8 cellular contexts compared by ENCODE assay signal in the genomic region with DNA sequence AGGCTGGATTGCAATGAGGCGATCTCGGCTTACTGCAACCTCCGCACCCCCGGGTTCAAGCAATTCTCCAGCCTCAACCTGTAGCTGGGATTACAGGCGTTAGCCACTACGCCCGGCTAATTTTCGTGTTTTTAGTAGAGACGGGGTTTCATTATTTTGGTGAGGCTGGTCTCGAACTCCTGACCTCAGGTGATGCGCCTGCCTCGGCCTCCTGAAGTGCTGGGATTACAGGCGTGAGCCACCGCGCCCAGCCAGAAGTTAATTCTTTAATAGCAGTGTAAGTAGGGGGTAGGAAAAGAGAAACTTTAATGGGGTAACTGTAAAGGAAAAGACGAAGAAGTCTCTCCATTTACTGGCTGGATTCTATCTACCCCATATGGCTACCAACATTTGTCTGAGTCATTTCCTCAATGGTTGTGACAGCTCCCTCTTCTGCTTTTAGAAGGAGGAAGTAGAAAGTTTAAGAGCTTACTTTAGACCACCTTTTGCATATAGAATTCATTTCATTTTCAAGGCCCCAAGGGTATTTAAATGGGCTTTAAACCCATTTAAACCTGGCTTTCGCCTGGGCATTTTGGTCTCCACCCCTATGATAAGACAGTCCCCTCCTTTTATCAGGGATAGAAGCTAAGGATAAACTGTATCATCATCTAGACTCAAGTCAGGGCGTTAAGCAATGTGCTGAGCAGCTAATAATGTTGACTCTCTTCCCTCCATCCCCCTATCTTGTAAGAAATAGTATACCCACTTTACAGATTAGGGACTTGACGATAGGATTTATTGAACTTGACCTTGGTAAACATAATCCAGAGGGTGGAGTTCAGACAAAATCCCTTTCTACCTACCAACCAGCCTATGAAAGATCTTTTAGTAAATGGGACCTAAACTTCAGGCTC. TPM values are rescaled to one million over a fixed set of nuclear protein-coding genes. Genes with fewer than 3 reads are reported as not detected.
DNase-seq lines count a peak whose midpoint lies in the region; ATAC-seq and TF ChIP-seq lines count a peak whose summit lies in the region.

No MANE protein-coding gene starts in this region.

- no peaks in the 10 kb centered on the region for H3K27me3 ChIP-seq in GM06990 (replicated peaks; ENCODE audit: control insufficient read depth, insufficient read depth, low read length)
- no peaks in the 10 kb centered on the region for H3K27me3 ChIP-seq in iPS DF 6.9 (ENCODE audit: control insufficient read depth, insufficient read depth, low read length)

- POLR2A ChIA-PET in activated CD8-positive, alpha-beta T cell treated with anti-CD3 and anti-CD28 coated beads, Interleukin-2, amount 10 ng/mL, durations not matched to agents 7 days and 5 days (lab: Charles Lee): interaction anchor here (0.6 to 9.1 kb wide), 20 partner anchors 10 to 849 kb away, joined by 3 to 95 read pairs (median 5); a partner anchor contains a TSS

- WGBS in iPS DF 6.9 (ENCODE audit: insufficient coverage, insufficient read length): no CpG with 5 or more reads among the region's 19 CpGs

- H3K4me1 Mint-ChIP-seq in activated CD8-positive, alpha-beta T cell treated with anti-CD3 and anti-CD28 coated beads, Interleukin-2, amount 10 ng/mL, durations not matched to agents 7 days and 5 days (ENCODE audit: low read depth): peaks cover 43% of the 10 kb centered on the region
- peaks cover 64% of the 10 kb centered on the region for H3K4me1 Mint-ChIP-seq in stimulated activated naive CD8-positive, alpha-beta T cell treated with anti-CD3 and anti-CD28 coated beads, Interleukin-15, Interleukin-2, amounts not matched to agents 100 ng/mL and 50 ng/mL, for 24 hours (ENCODE audit: low read depth)

- ATAC-seq in HG02973 (IDR thresholded peaks at IDR 0.05; ENCODE audit: unreplicated experiment) (peak; percentile 22), HG02623 (IDR thresholded peaks at IDR 0.05; ENCODE audit: unreplicated experiment) (no peak)
- no peak for ATAC-seq in activated CD8-positive, alpha-beta T cell treated with anti-CD3 and anti-CD28 coated beads, Interleukin-2, amount 10 ng/mL, durations not matched to agents 7 days and 5 days

- H3K27ac ChIP-seq in iPS DF 6.9 (ENCODE audit: low read length): no peak overlapping the region

- H3K36me3 ChIP-seq in GM06990 (ENCODE audit: control insufficient read depth, insufficient read depth, low read length): peaks cover 6% of the 10 kb centered on the region
- no peaks in the 10 kb centered on the region; the same call in 1 of the 2 replicates for H3K36me3 ChIP-seq in iPS DF 6.9 (ENCODE audit: control insufficient read depth, insufficient read depth, low read length)

- TF ChIP-seq CTCF in GM06990 (IDR thresholded peaks at IDR 0.05; ENCODE audit: insufficient read depth, low read length, poor library complexity, severe bottlenecking): no peak

- no peaks in the 10 kb centered on the region for H3K27me3 Mint-ChIP-seq in activated CD8-positive, alpha-beta T cell treated with anti-CD3 and anti-CD28 coated beads, Interleukin-2, amount 10 ng/mL, durations not matched to agents 7 days and 5 days (ENCODE audit: low read depth)
- H3K27me3 Mint-ChIP-seq in stimulated activated naive CD8-positive, alpha-beta T cell treated with anti-CD3 and anti-CD28 coated beads, Interleukin-15, Interleukin-2, amounts not matched to agents 100 ng/mL and 50 ng/mL, for 24 hours: no peaks in the 10 kb centered on the region

- CTCF ChIA-PET in activated CD8-positive, alpha-beta T cell treated with anti-CD3 and anti-CD28 coated beads, Interleukin-2, amount 10 ng/mL, durations not matched to agents 7 days and 5 days (lab: Charles Lee): interaction anchor here (0.6 to 8.4 kb wide), 20 partner anchors 9 to 846 kb away, joined by 3 to 102 read pairs (median 4); no protein-coding TSS in a partner anchor

- peak overlapping the region; percentile 82 for H3K4me3 Mint-ChIP-seq in activated CD8-positive, alpha-beta T cell treated with anti-CD3 and anti-CD28 coated beads, Interleukin-2, amount 10 ng/mL, durations not matched to agents 7 days and 5 days
- peak overlapping the region; percentile 83 for H3K4me3 Mint-ChIP-seq in stimulated activated naive CD8-positive, alpha-beta T cell treated with anti-CD3 and anti-CD28 coated beads, Interleukin-15, Interleukin-2, amounts not matched to agents 100 ng/mL and 50 ng/mL, for 24 hours

- H3K9me3 ChIP-seq in iPS DF 6.9 (ENCODE audit: control insufficient read depth, insufficient read depth, low read length): no peaks in the 10 kb centered on the region

- no peaks in the 10 kb centered on the region for H3K4me1 ChIP-seq in iPS DF 6.9 (ENCODE audit: control insufficient read depth, insufficient read depth, low read length)

- H3K9me3 Mint-ChIP-seq in activated CD8-positive, alpha-beta T cell treated with anti-CD3 and anti-CD28 coated beads, Interleukin-2, amount 10 ng/mL, durations not matched to agents 7 days and 5 days (ENCODE audit: insufficient read depth): no peaks in the 10 kb centered on the region
- H3K9me3 Mint-ChIP-seq in stimulated activated naive CD8-positive, alpha-beta T cell treated with anti-CD3 and anti-CD28 coated beads, Interleukin-15, Interleukin-2, amounts not matched to agents 100 ng/mL and 50 ng/mL, for 24 hours: no peaks in the 10 kb centered on the region

- peak overlapping the region; percentile 99 for H3K27ac Mint-ChIP-seq in activated CD8-positive, alpha-beta T cell treated with anti-CD3 and anti-CD28 coated beads, Interleukin-2, amount 10 ng/mL, durations not matched to agents 7 days and 5 days
- H3K27ac Mint-ChIP-seq in stimulated activated naive CD8-positive, alpha-beta T cell treated with anti-CD3 and anti-CD28 coated beads, Interleukin-15, Interleukin-2, amounts not matched to agents 100 ng/mL and 50 ng/mL, for 24 hours: peak overlapping the region; percentile 94

- peaks cover 27% of the 10 kb centered on the region for H3K36me3 Mint-ChIP-seq in activated CD8-positive, alpha-beta T cell treated with anti-CD3 and anti-CD28 coated beads, Interleukin-2, amount 10 ng/mL, durations not matched to agents 7 days and 5 days (ENCODE audit: low read depth)
- peaks cover 30% of the 10 kb centered on the region for H3K36me3 Mint-ChIP-seq in stimulated activated naive CD8-positive, alpha-beta T cell treated with anti-CD3 and anti-CD28 coated beads, Interleukin-15, Interleukin-2, amounts not matched to agents 100 ng/mL and 50 ng/mL, for 24 hours (ENCODE audit: low read depth)

- DNase-seq in GM06990 (ENCODE audit: extremely low read depth, insufficient read length) (peak; percentile 70), iPS DF 6.9 (ENCODE audit: low read depth, low spot score) (no peak), NCI-H1092 treated with DMSO at 0.1 percent for 48 hours (lab: John Stamatoyannopoulos, UW) (no peak), NCI-H1436 treated with DMSO at 0.1 percent for 48 hours (lab: John Stamatoyannopoulos, UW) (no peak)
- peak; percentile 30 for DNase-seq in activated CD8-positive, alpha-beta T cell treated with anti-CD3 and anti-CD28 coated beads, Interleukin-2, amount 10 ng/mL, durations not matched to agents 7 days and 5 days

- peak overlapping the region; percentile 53 for H3K4me3 ChIP-seq in GM06990 (replicated peaks; ENCODE audit: low read depth, low read length)
- peak overlapping the region; percentile 4; the same call in 1 of the 2 replicates for H3K4me3 ChIP-seq in iPS DF 6.9 (ENCODE audit: low read length)

RNA-seq across cellular contexts. Expression of a gene that starts 1.1 kb away (rescaled TPM):
- total RNA-seq in activated CD8-positive, alpha-beta T cell treated with anti-CD3 and anti-CD28 coated beads, Interleukin-2, amount 10 ng/mL, durations not matched to agents 7 days and 5 days: 100 to 1,000 TPM; 195 TPM

Comparison
In these comparisons a context has a peak if more than half of its experiments do, and no peak if none do; other contexts are left out.
1. DNase-seq: peak in GM06990 (single experiment) and activated CD8-positive, alpha-beta T cell treated with anti-CD3 and anti-CD28 coated beads, Interleukin-2, amount 10 ng/mL, durations not matched to agents 7 days and 5 days (single experiment); none in iPS DF 6.9 (single experiment), NCI-H1092 treated with DMSO at 0.1 percent for 48 hours (single experiment) and NCI-H1436 treated with DMSO at 0.1 percent for 48 hours (single experiment).